ENCODE assay signal across 9 cellular contexts in genomic region chr12:96500686-96501085, GRCh38. TPM values are rescaled to one million over a fixed set of nuclear protein-coding genes. Genes with fewer than 3 reads are reported as not detected.
DNase-seq lines count a peak whose midpoint lies in the region; ATAC-seq and TF ChIP-seq lines count a peak whose summit lies in the region.
"Had no signal": no experiment of that assay in that cellular context is flagged by ENCODE, and none has a peak within 500 bp of the region (broad histone marks: within the 10 kb centered on the region; RNA-seq: fewer than 3 reads in every experiment).

No MANE protein-coding gene starts in this region.

- no peaks in the 10 kb centered on the region for H3K27me3 ChIP-seq in OCI-LY1 (ENCODE audit: insufficient read depth, low read length)
- no peaks in the 10 kb centered on the region for H3K27me3 ChIP-seq in effector memory CD4-positive, alpha-beta T cell (replicated peaks; ENCODE audit: control insufficient read depth, insufficient read depth, low read length, poor library complexity, severe bottlenecking)

- POLR2A ChIA-PET in activated CD4-positive, alpha-beta T cell treated with anti-CD3 and anti-CD28 coated beads, Interleukin-2, amount 10 ng/mL, durations not matched to agents 7 days and 5 days (lab: Charles Lee), result no interaction called here

- H3K4me1 Mint-ChIP-seq in activated CD4-positive, alpha-beta T cell treated with anti-CD3 and anti-CD28 coated beads, Interleukin-2, amount 10 ng/mL, durations not matched to agents 7 days and 5 days, result peaks cover 61% of the 10 kb centered on the region
- H3K4me1 Mint-ChIP-seq in stimulated activated effector memory CD8-positive, alpha-beta T cell treated with anti-CD3 and anti-CD28 coated beads, Interleukin-12 subunit alpha, Interleukin-12 subunit beta, amount 100 ng/mL, for 72 hours, result peaks cover 36% of the 10 kb centered on the region

- peaks cover 13% of the 10 kb centered on the region for H3K9me3 Mint-ChIP-seq in activated CD4-positive, alpha-beta T cell treated with anti-CD3 and anti-CD28 coated beads, Interleukin-2, amount 10 ng/mL, durations not matched to agents 7 days and 5 days
- H3K9me3 Mint-ChIP-seq in stimulated activated effector memory CD8-positive, alpha-beta T cell treated with anti-CD3 and anti-CD28 coated beads, Interleukin-12 subunit alpha, Interleukin-12 subunit beta, amount 100 ng/mL, for 72 hours, result no peaks in the 10 kb centered on the region
- H3K9me3 Mint-ChIP-seq: dendritic cell treated with granulocyte-macrophage colony-stimulating factor and Interleukin-4, amounts not matched to agents 40 ng/mL and 50 ng/mL, for 4 days had no signal

- peaks cover 17% of the 10 kb centered on the region for H3K36me3 Mint-ChIP-seq in activated CD4-positive, alpha-beta T cell treated with anti-CD3 and anti-CD28 coated beads, Interleukin-2, amount 10 ng/mL, durations not matched to agents 7 days and 5 days (ENCODE audit: low read depth)
- no peaks in the 10 kb centered on the region for H3K36me3 Mint-ChIP-seq in stimulated activated effector memory CD8-positive, alpha-beta T cell treated with anti-CD3 and anti-CD28 coated beads, Interleukin-12 subunit alpha, Interleukin-12 subunit beta, amount 100 ng/mL, for 72 hours

- H3F3A ChIP-seq in OCI-LY1 (ENCODE audit: insufficient read depth, low read length), result no peaks in the 10 kb centered on the region

- TF ChIP-seq CTCF in OCI-LY1 (IDR thresholded peaks at IDR 0.05; ENCODE audit: low read length), result peak; percentile 19; the same call in 1 of the 2 replicates

- no peaks in the 10 kb centered on the region for H3K79me2 ChIP-seq in OCI-LY1 (ENCODE audit: insufficient read depth, low read length)

- no peaks in the 10 kb centered on the region for H3K9me2 ChIP-seq in OCI-LY1 (ENCODE audit: low read depth, low read length)

- H3K27ac ChIP-seq in OCI-LY1 (ENCODE audit: low read depth, low read length, poor library complexity, severe bottlenecking), result no peak overlapping the region
- H3K27ac ChIP-seq in effector memory CD4-positive, alpha-beta T cell (ENCODE audit: insufficient read depth, low read length, poor library complexity, severe bottlenecking), result peak overlapping the region; percentile 64

- CTCF ChIA-PET in activated CD4-positive, alpha-beta T cell treated with anti-CD3 and anti-CD28 coated beads, Interleukin-2, amount 10 ng/mL, durations not matched to agents 7 days and 5 days (lab: Charles Lee), result interaction anchor here (1.4 kb wide), 1 partner anchor 10 kb away, joined by 3 read pairs; no protein-coding TSS in a partner anchor

- no peak overlapping the region for H3K4me2 ChIP-seq in OCI-LY1 (ENCODE audit: low read length)

- H4K20me1 ChIP-seq in OCI-LY1 (ENCODE audit: insufficient read depth, low read length), result no peaks in the 10 kb centered on the region

- H3K9ac ChIP-seq in OCI-LY1 (ENCODE audit: low read length), result no peak overlapping the region

- no peak overlapping the region for H3K4me3 ChIP-seq in OCI-LY1 (ENCODE audit: low read depth, low read length, poor library complexity, severe bottlenecking)
- H3K4me3 ChIP-seq in effector memory CD4-positive, alpha-beta T cell (ENCODE audit: insufficient read depth, low read depth, low read length, poor library complexity, severe bottlenecking), result no peak overlapping the region

- peak overlapping the region; percentile 19; the same call in 1 of the 2 replicates for H2AFZ ChIP-seq in OCI-LY1 (ENCODE audit: low read length)

- H3K36me3 ChIP-seq in OCI-LY1 (ENCODE audit: insufficient read depth, low read length), result no peaks in the 10 kb centered on the region
- no peaks in the 10 kb centered on the region for H3K36me3 ChIP-seq in effector memory CD4-positive, alpha-beta T cell (ENCODE audit: control insufficient read depth, insufficient read depth, low read length)

- ATAC-seq in stimulated activated effector memory CD8-positive, alpha-beta T cell treated with anti-CD3 and anti-CD28 coated beads, Interleukin-12 subunit alpha, Interleukin-12 subunit beta, amount 100 ng/mL, for 72 hours, result no peak

- peaks cover 14% of the 10 kb centered on the region for H3K4me1 ChIP-seq in OCI-LY1 (ENCODE audit: insufficient read depth, low read length, severe bottlenecking)
- peaks cover 34% of the 10 kb centered on the region for H3K4me1 ChIP-seq in effector memory CD4-positive, alpha-beta T cell (ENCODE audit: control insufficient read depth, insufficient read depth, low read length, poor library complexity, severe bottlenecking)

- DNase-seq in activated CD4-positive, alpha-beta T cell treated with anti-CD3 and anti-CD28 coated beads, Interleukin-2, amount 10 ng/mL, durations not matched to agents 7 days and 5 days, result no peak
- DNase-seq in activated CD4-positive, alpha-beta T cell treated with anti-CD3 and anti-CD28 coated beads, Interleukin-2, amount 50 U/mL, for 4 hours, result no peak
- no peak for DNase-seq in effector memory CD4-positive, alpha-beta T cell
- no peak for DNase-seq in stimulated activated effector memory CD8-positive, alpha-beta T cell treated with anti-CD3 and anti-CD28 coated beads, Interleukin-12 subunit alpha, Interleukin-12 subunit beta, amount 100 ng/mL, for 72 hours (ENCODE audit: low spot score in 2 of 2)
- DNase-seq in Kasumi-1 (lab: John Stamatoyannopoulos, UW) (no peak), SKM-1 treated with dmso at 0.1 percent for 144 hours (lab: John Stamatoyannopoulos, UW; ENCODE audit: unreplicated experiment) (no peak), iPS-NIHi7 (ENCODE audit: extremely low spot score) (no peak)

- no peaks in the 10 kb centered on the region for H3K9me3 ChIP-seq in OCI-LY1 (ENCODE audit: low read length)
- no peaks in the 10 kb centered on the region for H3K9me3 ChIP-seq in effector memory CD4-positive, alpha-beta T cell (ENCODE audit: control insufficient read depth, low read length)

- H3K4me3 Mint-ChIP-seq in activated CD4-positive, alpha-beta T cell treated with anti-CD3 and anti-CD28 coated beads, Interleukin-2, amount 10 ng/mL, durations not matched to agents 7 days and 5 days, result peak overlapping the region; percentile 23
- peak overlapping the region; percentile 48 for H3K4me3 Mint-ChIP-seq in stimulated activated effector memory CD8-positive, alpha-beta T cell treated with anti-CD3 and anti-CD28 coated beads, Interleukin-12 subunit alpha, Interleukin-12 subunit beta, amount 100 ng/mL, for 72 hours
- H3K4me3 Mint-ChIP-seq: dendritic cell treated with granulocyte-macrophage colony-stimulating factor and Interleukin-4, amounts not matched to agents 40 ng/mL and 50 ng/mL, for 4 days had no signal

- H3K27me3 Mint-ChIP-seq in activated CD4-positive, alpha-beta T cell treated with anti-CD3 and anti-CD28 coated beads, Interleukin-2, amount 10 ng/mL, durations not matched to agents 7 days and 5 days, result no peaks in the 10 kb centered on the region

- H3K27ac Mint-ChIP-seq in activated CD4-positive, alpha-beta T cell treated with anti-CD3 and anti-CD28 coated beads, Interleukin-2, amount 10 ng/mL, durations not matched to agents 7 days and 5 days, result peak overlapping the region; percentile 84
- H3K27ac Mint-ChIP-seq in stimulated activated effector memory CD8-positive, alpha-beta T cell treated with anti-CD3 and anti-CD28 coated beads, Interleukin-12 subunit alpha, Interleukin-12 subunit beta, amount 100 ng/mL, for 72 hours, result peak overlapping the region; percentile 97

RNA-seq across cellular contexts. Expression of gene CFAP54, which starts 11.3 kb away (rescaled TPM):
- under 1 TPM; 0.23 to 0.40 TPM for total RNA-seq in activated CD4-positive, alpha-beta T cell treated with anti-CD3 and anti-CD28 coated beads, Interleukin-2, amount 10 ng/mL, durations not matched to agents 7 days and 5 days
